10 cellular contexts compared by ENCODE assay signal in genomic region chr14:61663312-61663974, GRCh38.
DNase-seq lines count a peak whose midpoint lies in the region; ATAC-seq and TF ChIP-seq lines count a peak whose summit lies in the region.
"Had no signal": no experiment of that assay in that cellular context is flagged by ENCODE, and none has a peak within 500 bp of the region (broad histone marks: within the 10 kb centered on the region; RNA-seq: fewer than 3 reads in every experiment).

No MANE protein-coding gene starts in this region.

- H3K27me3 Mint-ChIP-seq in memory B cell: no peaks in the 10 kb centered on the region

- H3K4me3 Mint-ChIP-seq in memory B cell: peak overlapping the region; percentile 46
- H3K4me3 Mint-ChIP-seq: endodermal cell had no signal

- no peaks in the 10 kb centered on the region for H4K20me1 ChIP-seq in SU-DHL-6 (ENCODE audit: low read depth, low read length)

- H3K4me3 ChIP-seq in SU-DHL-6 (ENCODE audit: insufficient read depth, low read length, poor library complexity, severe bottlenecking): peak overlapping the region; percentile 0

- H3K9me2 ChIP-seq in SU-DHL-6 (replicated peaks; ENCODE audit: insufficient read depth, low read length): no peaks in the 10 kb centered on the region

- peak overlapping the region; percentile 49 for H3K4me2 ChIP-seq in SU-DHL-6 (ENCODE audit: low read depth, low read length, poor library complexity, severe bottlenecking)

- H3K36me3 Mint-ChIP-seq in memory B cell: no peaks in the 10 kb centered on the region

- H3K27ac Mint-ChIP-seq in memory B cell: peak overlapping the region; percentile 75
- H3K27ac Mint-ChIP-seq: endodermal cell had no signal

- no peaks in the 10 kb centered on the region for H3K79me2 ChIP-seq in SU-DHL-6 (ENCODE audit: insufficient read depth, low read length)

- H3K9me3 ChIP-seq in SU-DHL-6 (ENCODE audit: insufficient read depth, low read length): 0 out of 2 replicates have a peak, but pooled peaks cover 5% of the 10 kb centered on the region

- ATAC-seq in HG02885 (IDR thresholded peaks at IDR 0.05; ENCODE audit: poor library complexity, unreplicated experiment) (peak; percentile 20), memory B cell (ENCODE audit: low read depth) (peak; percentile 87), HG02678 (IDR thresholded peaks at IDR 0.05; ENCODE audit: unreplicated experiment) (no peak)

- TF ChIP-seq CTCF in SU-DHL-6 (IDR thresholded peaks at IDR 0.05; ENCODE audit: insufficient read depth, low read length, poor library complexity, severe bottlenecking): no peak

- no peaks in the 10 kb centered on the region for H3K36me3 ChIP-seq in SU-DHL-6 (ENCODE audit: low read length)

- DNase-seq in GF-D8 (lab: John Stamatoyannopoulos, UW) (peak; percentile 1), memory B cell (ENCODE audit: low spot score in 2 of 2) (peak in 1 of 2 donors; percentile 52), NCI-H2227 treated with DMSO at 0.1 percent for 48 hours (lab: John Stamatoyannopoulos, UW) (no peak), NCI-H128 (lab: John Stamatoyannopoulos, UW; ENCODE audit: unreplicated experiment) (no peak), HuH-7.5 (ENCODE audit: low spot score) (no peak)
- DNase-seq: endodermal cell, H7 had no signal

- no peaks in the 10 kb centered on the region for H3K27me3 ChIP-seq in SU-DHL-6 (ENCODE audit: low read length)

- H3K9ac ChIP-seq in SU-DHL-6 (ENCODE audit: low read length): no peak overlapping the region

- peak overlapping the region; percentile 37 for H3K27ac ChIP-seq in SU-DHL-6 (ENCODE audit: low read depth, low read length)

- peak overlapping the region; percentile 59 for H2AFZ ChIP-seq in SU-DHL-6 (ENCODE audit: low read depth, low read length, severe bottlenecking)

- H3K4me1 Mint-ChIP-seq in memory B cell: peaks cover 37% of the 10 kb centered on the region
- H3K4me1 Mint-ChIP-seq: endodermal cell had no signal

- no peaks in the 10 kb centered on the region for H3K9me3 Mint-ChIP-seq in memory B cell
- H3K9me3 Mint-ChIP-seq: endodermal cell had no signal

- peaks cover 5% of the 10 kb centered on the region; the same call in 1 of the 2 replicates for H3F3A ChIP-seq in SU-DHL-6 (ENCODE audit: insufficient read depth)
